13 cellular contexts compared by ENCODE assay signal in genomic region chr3:129722527-129722926, GRCh38.
"Had no signal": no experiment of that assay in that cellular context is flagged by ENCODE, and none has a peak within 500 bp of the region (broad histone marks: within the 10 kb centered on the region; RNA-seq: fewer than 3 reads in every experiment).

No MANE protein-coding gene starts in this region.

- H3K27me3 ChIP-seq: brain microvascular endothelial cell, testis, upper lobe of right lung had no signal

- H3K9me3 ChIP-seq: testis, upper lobe of right lung had no signal

- DNase-seq: activated CD4-positive, alpha-beta T cell treated with anti-CD3 and anti-CD28 coated beads, Interleukin-2, amount 10 ng/mL, durations not matched to agents 7 days and 5 days; activated CD4-positive, CD25-positive, alpha-beta regulatory T cell; activated naive CD4-positive, alpha-beta T cell treated with anti-CD3 and anti-CD28 coated beads, Interleukin-2, amount 10 ng/mL, durations not matched to agents 7 days and 5 days; amniotic stem cell; brain microvascular endothelial cell; cerebellar nuclear complex; mesendoderm; stimulated activated CD4-positive, alpha-beta T cell treated with anti-CD3 and anti-CD28 coated beads, Interleukin-2, amount 100 ng/mL, for 24 hours; stimulated activated naive CD4-positive, alpha-beta T cell treated with Interleukin-2 at 50 U/mL for 16 hours; testis; upper lobe of right lung had no signal

- H3K4me3 ChIP-seq: testis, upper lobe of right lung had no signal

- H3K27ac ChIP-seq: brain microvascular endothelial cell, testis, upper lobe of right lung had no signal

- H3K36me3 ChIP-seq: brain microvascular endothelial cell, upper lobe of right lung had no signal

- ATAC-seq: esophagus mucosa, SK-N-SH treated with all-trans-retinoic acid at 6 μM for 48 hours, upper lobe of right lung had no signal
